ENCODE assay signal across 8 cellular contexts in genomic region chr16:64089697-64090096, GRCh38.
DNase-seq lines count a peak whose midpoint lies in the region; ATAC-seq and TF ChIP-seq lines count a peak whose summit lies in the region.

No MANE protein-coding gene starts in this region.

- TF ChIP-seq EP300 in stomach (IDR thresholded peaks at IDR 0.05) = no peak

- H3K9ac ChIP-seq in liver (ENCODE audit: low read depth in 1 of 2, low read length in 2 of 2) = no peak overlapping the region

- H3K4me3 ChIP-seq in BE2C (ENCODE audit: low read depth, low read length) = no peak overlapping the region
- no peak overlapping the region for H3K4me3 ChIP-seq in Jurkat, Clone E6-1 (ENCODE audit: low read length)
- H3K4me3 ChIP-seq in astrocyte of the cerebellum (ENCODE audit: low read depth, low read length) = no peak overlapping the region
- no peak overlapping the region for H3K4me3 ChIP-seq in liver (ENCODE audit: low read depth in 1 of 3, low read length in 3 of 3)
- no peak overlapping the region for H3K4me3 ChIP-seq in stomach

- ATAC-seq in HG03460 (IDR thresholded peaks at IDR 0.05; ENCODE audit: unreplicated experiment) (no peak), HG02610 (IDR thresholded peaks at IDR 0.05; ENCODE audit: unreplicated experiment) (no peak)

- no peaks in the 10 kb centered on the region for H3K27me3 ChIP-seq in BE2C
- H3K27me3 ChIP-seq in liver (ENCODE audit: control insufficient read depth in 4 of 4, insufficient read depth in 4 of 4, low read length in 3 of 4) = no peaks in the 10 kb centered on the region
- H3K27me3 ChIP-seq in stomach = no peaks in the 10 kb centered on the region

- DNase-seq in BE2C (peak; percentile 46), astrocyte of the cerebellum (ENCODE audit: low read depth) (no peak), GM19238 (ENCODE audit: insufficient read length, low spot score) (no peak), stomach (no peak)
- DNase-seq in Jurkat, Clone E6-1 (ENCODE audit: low read depth, low spot score) = peak; percentile 7

- no peak for TF ChIP-seq POLR2A in stomach (IDR thresholded peaks at IDR 0.05)

- no peaks in the 10 kb centered on the region for H3K36me3 ChIP-seq in BE2C
- H3K36me3 ChIP-seq in liver (ENCODE audit: control insufficient read depth in 4 of 4, insufficient read depth in 3 of 4, low read depth in 1 of 4, low read length in 3 of 4) = no peaks in the 10 kb centered on the region
- H3K36me3 ChIP-seq in stomach = no peaks in the 10 kb centered on the region

- intact Hi-C loops in stomach (cut with DNase I; ENCODE audit: low total_unique reads) = no loop called here

- H3K4me1 ChIP-seq in BE2C (no peaks in the 10 kb centered on the region; the same call in 1 of the 2 replicates), liver (ENCODE audit: control insufficient read depth in 4 of 4, insufficient read depth in 4 of 4, low read length in 3 of 4) (no peaks in the 10 kb centered on the region), stomach (no peaks in the 10 kb centered on the region)

- peak; percentile 85 for TF ChIP-seq CTCF in BE2C (IDR thresholded peaks at IDR 0.05; ENCODE audit: low read depth, low read length)
- TF ChIP-seq CTCF in astrocyte of the cerebellum (IDR thresholded peaks at IDR 0.05; ENCODE audit: low read depth, low read length, missing control alignments) = peak; percentile 57
- peak; percentile 9 for TF ChIP-seq CTCF in liver (IDR thresholded peaks at IDR 0.05; ENCODE audit: low read depth, low read length, missing input control)
- TF ChIP-seq CTCF in stomach (IDR thresholded peaks at IDR 0.05) = no peak

- TF ChIP-seq RAD21 in liver (IDR thresholded peaks at IDR 0.05) = peak; percentile 70 to 71

- no peak overlapping the region for H3K27ac ChIP-seq in liver (ENCODE audit: low read depth in 1 of 2, low read length in 2 of 2)
- H3K27ac ChIP-seq in stomach = no peak overlapping the region

- in situ Hi-C loops in astrocyte of the cerebellum (cut with HindIII; ENCODE audit: low sequenced_read_pairs) = no loop called here

- H3K9me3 ChIP-seq in BE2C = no peaks in the 10 kb centered on the region
- no peaks in the 10 kb centered on the region for H3K9me3 ChIP-seq in liver (ENCODE audit: control insufficient read depth in 4 of 4, low read length in 3 of 4)
- H3K9me3 ChIP-seq in stomach = no peaks in the 10 kb centered on the region

TF ChIP-seq in liver, 16 proteins besides CTCF, POLR2A, EP300 and RAD21:
- no peak for TF ChIP-seq HNF4A (conservative IDR thresholded peaks at IDR 0.05)
- TF ChIP-seq TAF1 (conservative IDR thresholded peaks at IDR 0.05) = no peak
- no peak for TF ChIP-seq YY1 (IDR thresholded peaks at IDR 0.05)
- no peak for TF ChIP-seq JUND (IDR thresholded peaks at IDR 0.05)
- no peak for TF ChIP-seq GABPA (IDR thresholded peaks at IDR 0.05 in 1 of 2, conservative IDR thresholded peaks at IDR 0.05 in 1 of 2)
- no peak for TF ChIP-seq ATF3 (IDR thresholded peaks at IDR 0.05)
- no peak for TF ChIP-seq HNF4G (IDR thresholded peaks at IDR 0.05)

Comparison
In these comparisons a context has a peak if more than half of its experiments do, and no peak if none do; other contexts are left out.
1. DNase-seq: peak in BE2C (single experiment) and Jurkat, Clone E6-1 (single experiment); none in astrocyte of the cerebellum (single experiment), GM19238 (single experiment) and stomach (single experiment).
2. CTCF ChIP-seq: peak in BE2C (single experiment), astrocyte of the cerebellum (single experiment) and liver (single experiment); none in stomach (0 of 7).